In genomic region chr9:35680331-35681105, GRCh38 we compare ENCODE assay signal across 13 cellular contexts. TPM values are rescaled to one million over a fixed set of nuclear protein-coding genes. Genes with fewer than 3 reads are reported as not detected.
A peak's percentile ranks its signal among the peaks of the same experiment; 100 is the strongest.
DNase-seq lines count a peak whose midpoint lies in the region; ATAC-seq and TF ChIP-seq lines count a peak whose summit lies in the region.
"Had no signal": no experiment of that assay in that cellular context is flagged by ENCODE, and none has a peak within 500 bp of the region (broad histone marks: within the 10 kb centered on the region; RNA-seq: fewer than 3 reads in every experiment).

No MANE protein-coding gene starts in this region.

- no peak for DNase-seq in activated CD4-positive, alpha-beta T cell treated with anti-CD3 and anti-CD28 coated beads, Interleukin-2, amount 10 ng/mL, durations not matched to agents 7 days and 5 days
- no peak for DNase-seq in activated CD4-positive, alpha-beta T cell treated with anti-CD3 and anti-CD28 coated beads, Interleukin-2, amount 10 ng/mL, durations not matched to agents 24 days and 14 days
- peak; percentile 83 for DNase-seq in NAMALWA (ENCODE audit: low spot score)
- DNase-seq in fibroblast of lung (ENCODE audit: low read depth in 2 of 2) = peak; percentile 56 to 79
- DNase-seq in transverse colon = no peak
- no peak for DNase-seq in stimulated activated CD4-positive, alpha-beta T cell treated with anti-CD3 and anti-CD28 coated beads, Interleukin-2, amount 100 ng/mL, for 48 hours
- DNase-seq in HAP-1 (ENCODE audit: low spot score in 2 of 2) = no peak
- DNase-seq: activated CD4-positive, alpha-beta T cell treated with anti-CD3 and anti-CD28 coated beads for 36 hours; gastrocnemius medialis; NCI-H1105; thyroid gland had no signal

- peak overlapping the region; percentile 41 for H3K27ac Mint-ChIP-seq in activated CD4-positive, alpha-beta T cell treated with anti-CD3 and anti-CD28 coated beads, Interleukin-2, amount 10 ng/mL, durations not matched to agents 7 days and 5 days
- no peak overlapping the region for H3K27ac Mint-ChIP-seq in activated CD4-positive, alpha-beta T cell treated with anti-CD3 and anti-CD28 coated beads, Interleukin-2, amount 10 ng/mL, durations not matched to agents 24 days and 14 days
- H3K27ac Mint-ChIP-seq: activated CD4-positive, alpha-beta T cell treated with anti-CD3 and anti-CD28 coated beads for 36 hours had no signal

- TF ChIP-seq CTCF in fibroblast of lung (conservative IDR thresholded peaks at IDR 0.05 in 1 of 2, IDR thresholded peaks at IDR 0.05 in 1 of 2; ENCODE audit: low read depth in 1 of 2, low read length in 2 of 2) (no peak), transverse colon (IDR thresholded peaks at IDR 0.05) (no peak)

- H3K27ac ChIP-seq in fibroblast of lung (ENCODE audit: insufficient read depth, low read length) (no peak overlapping the region), transverse colon (peak overlapping the region; percentile 24 to 95 (median 92))
- H3K27ac ChIP-seq: 22Rv1, thyroid gland had no signal

- CTCF ChIA-PET in activated CD4-positive, alpha-beta T cell treated with anti-CD3 and anti-CD28 coated beads, Interleukin-2, amount 10 ng/mL, durations not matched to agents 7 days and 5 days (lab: Charles Lee) = interaction anchor here (0.6 to 2.5 kb wide), 8 partner anchors 8 to 267 kb away, joined by 3 to 8 read pairs (median 4); partner anchors contain the start of genes ARHGEF39, CCDC107 and RMRP

- no peaks in the 10 kb centered on the region for H4K20me1 ChIP-seq in fibroblast of lung (ENCODE audit: control insufficient read depth, extremely low read depth, insufficient read depth, low read length)

- H3K36me3 ChIP-seq in fibroblast of lung (ENCODE audit: control insufficient read depth, insufficient read depth, low read length) (peaks cover 22% of the 10 kb centered on the region), transverse colon (peaks cover 0 to 6% (median 0%) of the 10 kb centered on the region in 4 donors), HAP-1 (replicated peaks) (no peaks in the 10 kb centered on the region; the same call in 1 of the 2 replicates)

- peaks cover 12% of the 10 kb centered on the region for H3K79me2 ChIP-seq in fibroblast of lung (ENCODE audit: control insufficient read depth, insufficient read depth, low read length)

- peaks cover 11% of the 10 kb centered on the region for H3K27me3 Mint-ChIP-seq in activated CD4-positive, alpha-beta T cell treated with anti-CD3 and anti-CD28 coated beads, Interleukin-2, amount 10 ng/mL, durations not matched to agents 7 days and 5 days
- H3K27me3 Mint-ChIP-seq in activated CD4-positive, alpha-beta T cell treated with anti-CD3 and anti-CD28 coated beads, Interleukin-2, amount 10 ng/mL, durations not matched to agents 24 days and 14 days = peaks cover 11% of the 10 kb centered on the region

- WGBS in transverse colon (ENCODE audit: low coverage in 1 of 2), 2 donors = 40 to 64% methylated on average over 1 to 15 of the region's 15 CpGs

- no peak overlapping the region for H2AFZ ChIP-seq in fibroblast of lung (ENCODE audit: low read length)

- H3K27me3 ChIP-seq in fibroblast of lung (ENCODE audit: control insufficient read depth, insufficient read depth, low read length) (no peaks in the 10 kb centered on the region), transverse colon (no peaks in the 10 kb centered on the region), HAP-1 (ENCODE audit: low read depth) (no peaks in the 10 kb centered on the region)
- H3K27me3 ChIP-seq: gastrocnemius medialis, thyroid gland had no signal

- no peak overlapping the region for H3K9ac ChIP-seq in fibroblast of lung (ENCODE audit: insufficient read depth, low read length)

- H3K9me3 ChIP-seq in fibroblast of lung (ENCODE audit: control insufficient read depth, insufficient read depth, low read depth, low read length) (no peaks in the 10 kb centered on the region), transverse colon (no peaks in the 10 kb centered on the region), HAP-1 (no peaks in the 10 kb centered on the region)
- H3K9me3 ChIP-seq: gastrocnemius medialis, thyroid gland had no signal

- no peak for ATAC-seq in GM18517 (IDR thresholded peaks at IDR 0.05; ENCODE audit: unreplicated experiment)
- ATAC-seq: activated CD4-positive, alpha-beta T cell treated with anti-CD3 and anti-CD28 coated beads for 36 hours had no signal

- H3K4me2 ChIP-seq in fibroblast of lung (ENCODE audit: extremely low read depth, insufficient read depth, low read length) = no peak overlapping the region

- in situ Hi-C loops in transverse colon (cut with MboI; ENCODE audit: low pct_ligation_motif_present in 1 of 4, low pct_unique_long_range_greater_than_20kb in 1 of 4, low sequenced_read_pairs in 3 of 4) (loop anchor here in 1 of 4 donors (25.0 kb wide), 1 partner anchor 693 kb away; the partner anchor contains the start of gene DNAJB5), HAP-1 (cut with MboI; ENCODE audit: low sequenced_read_pairs) (no loop called here)

- no peak for TF ChIP-seq EP300 in transverse colon (IDR thresholded peaks at IDR 0.05; ENCODE audit: low read depth)

- intact Hi-C loops in activated CD4-positive, alpha-beta T cell treated with anti-CD3 and anti-CD28 coated beads, Interleukin-2, amount 10 ng/mL, durations not matched to agents 24 days and 14 days (cut with micrococcal nuclease) = no loop called here
- intact Hi-C loops in transverse colon (cut with DNase I; ENCODE audit: low total_unique reads) = no loop called here

- H3K9me3 Mint-ChIP-seq in activated CD4-positive, alpha-beta T cell treated with anti-CD3 and anti-CD28 coated beads, Interleukin-2, amount 10 ng/mL, durations not matched to agents 7 days and 5 days = no peaks in the 10 kb centered on the region
- no peaks in the 10 kb centered on the region for H3K9me3 Mint-ChIP-seq in activated CD4-positive, alpha-beta T cell treated with anti-CD3 and anti-CD28 coated beads, Interleukin-2, amount 10 ng/mL, durations not matched to agents 24 days and 14 days

- H3K4me3 ChIP-seq in fibroblast of lung (replicated peaks in 1 of 4; ENCODE audit: control extremely low read depth in 1 of 4, insufficient read depth in 1 of 4, low read depth in 3 of 4, low read length in 4 of 4) (no peak overlapping the region), transverse colon (no peak overlapping the region), HAP-1 (no peak overlapping the region)
- H3K4me3 ChIP-seq: gastrocnemius medialis, thyroid gland had no signal

- H3K4me1 ChIP-seq in fibroblast of lung (ENCODE audit: control insufficient read depth, extremely low read depth, insufficient read depth, low read length) (peaks cover 34% of the 10 kb centered on the region), transverse colon (peaks cover 6 to 16% (median 9%) of the 10 kb centered on the region in 4 donors), HAP-1 (no peaks in the 10 kb centered on the region)

- no peaks in the 10 kb centered on the region for H3K36me3 Mint-ChIP-seq in activated CD4-positive, alpha-beta T cell treated with anti-CD3 and anti-CD28 coated beads, Interleukin-2, amount 10 ng/mL, durations not matched to agents 7 days and 5 days (ENCODE audit: low read depth)
- peaks cover 1% of the 10 kb centered on the region for H3K36me3 Mint-ChIP-seq in activated CD4-positive, alpha-beta T cell treated with anti-CD3 and anti-CD28 coated beads, Interleukin-2, amount 10 ng/mL, durations not matched to agents 24 days and 14 days (ENCODE audit: low read depth)

- H3K4me1 Mint-ChIP-seq in activated CD4-positive, alpha-beta T cell treated with anti-CD3 and anti-CD28 coated beads, Interleukin-2, amount 10 ng/mL, durations not matched to agents 7 days and 5 days = peaks cover 9% of the 10 kb centered on the region
- peaks cover 3% of the 10 kb centered on the region for H3K4me1 Mint-ChIP-seq in activated CD4-positive, alpha-beta T cell treated with anti-CD3 and anti-CD28 coated beads, Interleukin-2, amount 10 ng/mL, durations not matched to agents 24 days and 14 days

- no peak overlapping the region for H3K4me3 Mint-ChIP-seq in activated CD4-positive, alpha-beta T cell treated with anti-CD3 and anti-CD28 coated beads, Interleukin-2, amount 10 ng/mL, durations not matched to agents 7 days and 5 days
- H3K4me3 Mint-ChIP-seq in activated CD4-positive, alpha-beta T cell treated with anti-CD3 and anti-CD28 coated beads, Interleukin-2, amount 10 ng/mL, durations not matched to agents 24 days and 14 days = no peak overlapping the region
- H3K4me3 Mint-ChIP-seq: activated CD4-positive, alpha-beta T cell treated with anti-CD3 and anti-CD28 coated beads for 36 hours had no signal

- POLR2A ChIA-PET in activated CD4-positive, alpha-beta T cell treated with anti-CD3 and anti-CD28 coated beads, Interleukin-2, amount 10 ng/mL, durations not matched to agents 7 days and 5 days (lab: Charles Lee) = no interaction called here

- no peak for TF ChIP-seq POLR2A in transverse colon (IDR thresholded peaks at IDR 0.05)

RNA-seq across cellular contexts. Expression of gene CA9, which starts 6.8 kb away (rescaled TPM):
- total RNA-seq in activated CD4-positive, alpha-beta T cell treated with anti-CD3 and anti-CD28 coated beads, Interleukin-2, amount 10 ng/mL, durations not matched to agents 7 days and 5 days = under 1 TPM in 1 of 2 experiments, not detected in 1; 0.40 TPM
- total RNA-seq in activated CD4-positive, alpha-beta T cell treated with anti-CD3 and anti-CD28 coated beads, Interleukin-2, amount 10 ng/mL, durations not matched to agents 24 days and 14 days = 0.52 and 0.82 TPM in 2 replicates
- total RNA-seq in fibroblast of lung = 0.17 and 0.26 TPM in 2 replicates
- polyA plus RNA-seq in fibroblast of lung = 0.59 TPM in 1 of 2 replicates, not detected in the other
- polyA plus RNA-seq in fibroblast of lung (2012) = 0.84 TPM in 2 replicates
- not detected in 2 replicates for polyA minus RNA-seq in fibroblast of lung (ENCODE audit: low replicate concordance)
- total RNA-seq in transverse colon = not detected
- total RNA-seq: gastrocnemius medialis, thyroid gland had no signal

RNA-seq across cellular contexts. Expression of gene TPM2, which starts 9.2 kb away (rescaled TPM):
- total RNA-seq in activated CD4-positive, alpha-beta T cell treated with anti-CD3 and anti-CD28 coated beads, Interleukin-2, amount 10 ng/mL, durations not matched to agents 7 days and 5 days = 10 to 100 TPM; 13.1 to 13.4 TPM
- 3.6 and 3.8 TPM in 2 replicates for total RNA-seq in activated CD4-positive, alpha-beta T cell treated with anti-CD3 and anti-CD28 coated beads, Interleukin-2, amount 10 ng/mL, durations not matched to agents 24 days and 14 days
- 696 and 1,003 TPM in 2 replicates for total RNA-seq in fibroblast of lung
- polyA plus RNA-seq in fibroblast of lung = 1,280 and 1,927 TPM in 2 replicates
- 2,024 and 3,299 TPM in 2 replicates for polyA plus RNA-seq in fibroblast of lung (2012)
- polyA minus RNA-seq in fibroblast of lung (ENCODE audit: low replicate concordance) = 204 and 281 TPM in 2 replicates
- total RNA-seq in transverse colon = 1,000 to 10,000 TPM in 1 of 4 donors, 100 to 1,000 TPM in 3; 493 to 2,531 (median 633) TPM

RNA-seq across cellular contexts. Expression of gene ARHGEF39, which starts 15.5 kb away (rescaled TPM):
- 10 to 100 TPM; 11.8 to 13.5 TPM for total RNA-seq in activated CD4-positive, alpha-beta T cell treated with anti-CD3 and anti-CD28 coated beads, Interleukin-2, amount 10 ng/mL, durations not matched to agents 7 days and 5 days
- 9.9 and 10.8 TPM in 2 replicates for total RNA-seq in activated CD4-positive, alpha-beta T cell treated with anti-CD3 and anti-CD28 coated beads, Interleukin-2, amount 10 ng/mL, durations not matched to agents 24 days and 14 days
- total RNA-seq in fibroblast of lung = under 0.01 and 0.66 TPM in 2 replicates
- polyA plus RNA-seq in fibroblast of lung = 0.77 and 3.9 TPM in 2 replicates
- 0.63 and 2.3 TPM in 2 replicates for polyA plus RNA-seq in fibroblast of lung (2012)
- 2.2 and 4.4 TPM in 2 replicates for polyA minus RNA-seq in fibroblast of lung (ENCODE audit: low replicate concordance)
- total RNA-seq in transverse colon = 1 to 10 TPM; 1.6 to 7.4 (median 5.8) TPM

RNA-seq across cellular contexts. Expression of gene CCDC107, which starts 22.4 kb away (rescaled TPM):
- total RNA-seq in activated CD4-positive, alpha-beta T cell treated with anti-CD3 and anti-CD28 coated beads, Interleukin-2, amount 10 ng/mL, durations not matched to agents 7 days and 5 days = 10 to 100 TPM; 30.7 to 30.9 TPM
- total RNA-seq in activated CD4-positive, alpha-beta T cell treated with anti-CD3 and anti-CD28 coated beads, Interleukin-2, amount 10 ng/mL, durations not matched to agents 24 days and 14 days = 20.8 and 21.8 TPM in 2 replicates
- total RNA-seq in fibroblast of lung = 15.4 and 20.6 TPM in 2 replicates
- 20.2 and 24.9 TPM in 2 replicates for polyA plus RNA-seq in fibroblast of lung
- polyA plus RNA-seq in fibroblast of lung (2012) = 34.3 and 34.9 TPM in 2 replicates
- polyA minus RNA-seq in fibroblast of lung (ENCODE audit: low replicate concordance) = 1.3 and 17.5 TPM in 2 replicates
- 10 to 100 TPM; 32.0 to 50.1 (median 37.2) TPM for total RNA-seq in transverse colon

RNA-seq across cellular contexts. Expression of gene RMRP, which starts 22.7 kb away (rescaled TPM):
- total RNA-seq in activated CD4-positive, alpha-beta T cell treated with anti-CD3 and anti-CD28 coated beads, Interleukin-2, amount 10 ng/mL, durations not matched to agents 7 days and 5 days = over 10,000 TPM in 1 of 2 experiments, 1,000 to 10,000 TPM in 1; 1,959 to 11,185 TPM
- 5,949 and 6,301 TPM in 2 replicates for total RNA-seq in activated CD4-positive, alpha-beta T cell treated with anti-CD3 and anti-CD28 coated beads, Interleukin-2, amount 10 ng/mL, durations not matched to agents 24 days and 14 days
- total RNA-seq in fibroblast of lung = 67,954 and 162,287 TPM in 2 replicates
- 75.4 and 110 TPM in 2 replicates for polyA plus RNA-seq in fibroblast of lung
- polyA plus RNA-seq in fibroblast of lung (2012) = 16.4 and 31.6 TPM in 2 replicates
- 7,676 and 19,551 TPM in 2 replicates for polyA minus RNA-seq in fibroblast of lung (ENCODE audit: low replicate concordance)
- 1,000 to 10,000 TPM; 1,115 to 7,222 (median 2,718) TPM for total RNA-seq in transverse colon

Comparison
In these comparisons a context has a peak if more than half of its experiments do, and no peak if none do; other contexts are left out.
1. DNase-seq: peak in NAMALWA (single experiment) and fibroblast of lung (2 of 2); none in activated CD4-positive, alpha-beta T cell treated with anti-CD3 and anti-CD28 coated beads, Interleukin-2, amount 10 ng/mL, durations not matched to agents 7 days and 5 days (single experiment), activated CD4-positive, alpha-beta T cell treated with anti-CD3 and anti-CD28 coated beads, Interleukin-2, amount 10 ng/mL, durations not matched to agents 24 days and 14 days (single experiment), transverse colon (single experiment), stimulated activated CD4-positive, alpha-beta T cell treated with anti-CD3 and anti-CD28 coated beads, Interleukin-2, amount 100 ng/mL, for 48 hours (0 of 2) and HAP-1 (0 of 2).
2. RNA of gene TPM2, which starts 9.2 kb away (total RNA-seq): 696 to 1,003 TPM in fibroblast of lung and 493 to 2,531 TPM in transverse colon; 13.1 to 13.4 TPM in activated CD4-positive, alpha-beta T cell treated with anti-CD3 and anti-CD28 coated beads, Interleukin-2, amount 10 ng/mL, durations not matched to agents 7 days and 5 days and 3.6 to 3.8 TPM in activated CD4-positive, alpha-beta T cell treated with anti-CD3 and anti-CD28 coated beads, Interleukin-2, amount 10 ng/mL, durations not matched to agents 24 days and 14 days; every median in the first group is over 10 times any median in the second.